ENCODE assay signal across 21 cellular contexts in genomic region chr3:101892648-101893047, GRCh38.
"Had no signal": no experiment of that assay in that cellular context is flagged by ENCODE, and none has a peak within 500 bp of the region (broad histone marks: within the 10 kb centered on the region; RNA-seq: fewer than 3 reads in every experiment).

No MANE protein-coding gene starts in this region.

- FAIRE-seq: RCC 7860 had no signal

- H3K27me3 ChIP-seq: MG63, SJSA1 had no signal

- DNase-seq: KBM-7; MG63; NCI-H1092; NCI-H1105 treated with DMSO at 0.1 percent for 48 hours; NCI-H1417 treated with DMSO at 0.1 percent for 48 hours; NCI-H146; NCI-H1694 treated with DMSO at 0.1 percent for 48 hours; NCI-H1930; NCI-H2081; NCI-H2107; NCI-H2227 treated with DMSO at 0.1 percent for 48 hours; NCI-H524; NCI-H69; NCI-H774; NK-92 treated with Interleukin-12 subunit alpha and Interleukin-12 subunit beta, amount 100 ng/mL, for 24 hours; Right ventricle myocardium superior; RPMI8226; SIG-M5 had no signal

- H3K27ac ChIP-seq: SJSA1, SK-N-MC had no signal

- H3K36me3 ChIP-seq: MG63, SJSA1 had no signal

- H3K9me3 ChIP-seq: SJSA1 had no signal

- H3K4me3 ChIP-seq: MG63, SJSA1, SK-N-MC had no signal
